Comparison of ENCODE assay signal across 8 cellular contexts in genomic region chrX:115940888-115941332, GRCh38.
A peak's percentile ranks its signal among the peaks of the same experiment; 100 is the strongest.
DNase-seq lines count a peak whose midpoint lies in the region; ATAC-seq and TF ChIP-seq lines count a peak whose summit lies in the region.

No MANE protein-coding gene starts in this region.

- peaks cover 0 to 11% (median 0%) of the 10 kb centered on the region in 12 donors for H3K4me1 ChIP-seq in heart left ventricle
- H3K4me1 ChIP-seq in left lung = no peaks in the 10 kb centered on the region

- intact Hi-C loops in heart left ventricle (cut with DNase I) = no loop called here
- intact Hi-C loops in left ventricle myocardium superior (cut with micrococcal nuclease) = no loop called here
- intact Hi-C loops in left lung (cut with DNase I) = no loop called here

- ATAC-seq in heart left ventricle = peak in 3 of 4 donors; percentile 88 to 96 (median 95)
- ATAC-seq in left ventricle myocardium superior = no peak
- ATAC-seq in HG02852 (IDR thresholded peaks at IDR 0.05; ENCODE audit: unreplicated experiment) = peak; percentile 61
- peak; percentile 98 for ATAC-seq in left lung

- no peaks in the 10 kb centered on the region for H3K9me3 ChIP-seq in heart left ventricle
- no peaks in the 10 kb centered on the region for H3K9me3 ChIP-seq in left lung

- peak overlapping the region in 1 of 12 donors; percentile 34 for H3K27ac ChIP-seq in heart left ventricle
- H3K27ac ChIP-seq in left lung = no peak overlapping the region

- DNase-seq in heart left ventricle = peak in 3 of 5 donors; percentile 50 to 77 (median 77)
- no peak for DNase-seq in left ventricle myocardium superior
- peak; percentile 81 for DNase-seq in NCI-H1694 treated with DMSO at 0.1 percent for 48 hours (lab: John Stamatoyannopoulos, UW)
- DNase-seq in astrocyte of the hippocampus (ENCODE audit: low read depth, low spot score) = peak; percentile 64
- peak in 1 of 2 donors; percentile 66 for DNase-seq in left lung
- DNase-seq in EL = no peak
- no peak for DNase-seq in NCI-H226

- WGBS in heart left ventricle, 4 donors = 47 to 85% (median 66%) methylated on average over 7 of the region's 7 CpGs

- TF ChIP-seq POLR2A in heart left ventricle (IDR thresholded peaks at IDR 0.05) = no peak

- H3K36me3 ChIP-seq in heart left ventricle (no peaks in the 10 kb centered on the region), left lung (no peaks in the 10 kb centered on the region)

- H3K4me3 ChIP-seq in heart left ventricle (no peak overlapping the region), left lung (no peak overlapping the region)

- peaks cover 0 to 13% (median 0%) of the 10 kb centered on the region in 9 donors for H3K27me3 ChIP-seq in heart left ventricle
- H3K27me3 ChIP-seq in left lung = peaks cover 0 to 5% of the 10 kb centered on the region in 2 donors

- TF ChIP-seq CTCF in heart left ventricle (IDR thresholded peaks at IDR 0.05) (peak in 8 of 12 donors; percentile 29 to 49 (median 36)), left lung (IDR thresholded peaks at IDR 0.05) (peak; percentile 19 to 42)

Comparison
In these comparisons a context has a peak if more than half of its experiments do, and no peak if none do; other contexts are left out.
1. DNase-seq: peak in heart left ventricle (3 of 5), NCI-H1694 treated with DMSO at 0.1 percent for 48 hours (single experiment) and astrocyte of the hippocampus (single experiment); none in left ventricle myocardium superior (single experiment), EL (single experiment) and NCI-H226 (single experiment).